23 cellular contexts compared by ENCODE assay signal in the genomic region with DNA sequence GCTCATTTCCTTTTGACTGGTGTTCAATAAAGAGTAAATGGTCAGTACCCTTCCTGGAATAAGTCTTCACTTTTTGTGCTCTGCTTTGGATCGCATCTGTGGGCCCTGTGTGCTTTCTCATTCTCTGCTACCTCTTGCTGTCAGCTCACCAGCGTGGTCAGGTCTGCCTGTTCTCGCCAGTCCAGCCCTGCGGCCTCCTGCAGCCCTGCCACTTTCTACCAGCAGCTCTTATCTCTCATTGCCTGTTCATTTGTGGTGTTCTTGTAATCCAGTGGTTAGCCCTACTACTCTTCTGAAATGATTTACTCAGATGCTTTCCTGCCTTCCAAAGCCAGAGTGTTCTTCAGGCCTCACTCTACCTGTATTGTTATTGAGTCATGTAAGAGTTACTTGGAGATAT.
"Had no signal": no experiment of that assay in that cellular context is flagged by ENCODE, and none has a peak within 500 bp of the region (broad histone marks: within the 10 kb centered on the region; RNA-seq: fewer than 3 reads in every experiment).

No MANE protein-coding gene starts in this region.

- H3K9me3 ChIP-seq: esophagus squamous epithelium, gastroesophageal sphincter, mucosa of descending colon, psoas muscle, right lobe of liver, spleen, stomach, thoracic aorta, transverse colon had no signal

- H3K4me3 Mint-ChIP-seq: dendritic cell treated with granulocyte-macrophage colony-stimulating factor and Interleukin-4, amounts not matched to agents 40 ng/mL and 50 ng/mL, for 4 days; effector memory CD8-positive, alpha-beta T cell; immature natural killer cell; nephron had no signal

- H3K4me1 ChIP-seq: gastroesophageal sphincter, psoas muscle, right lobe of liver, spleen, transverse colon had no signal

- H3K4me1 Mint-ChIP-seq: nephron had no signal

- H3K27me3 ChIP-seq: esophagus squamous epithelium, gastroesophageal sphincter, right lobe of liver, spleen, stomach, transverse colon had no signal

- H3K27me3 Mint-ChIP-seq: effector memory CD8-positive, alpha-beta T cell had no signal

- H3K4me3 ChIP-seq: esophagus squamous epithelium, gastroesophageal sphincter, mucosa of descending colon, psoas muscle, right lobe of liver, spleen, stomach, thoracic aorta, transverse colon had no signal

- H3K36me3 ChIP-seq: esophagus squamous epithelium, gastroesophageal sphincter, right lobe of liver, spleen, stomach, thoracic aorta, transverse colon had no signal

- ATAC-seq: effector memory CD8-positive, alpha-beta T cell; gastroesophageal sphincter; left colon; mucosa of descending colon; right lobe of liver had no signal

- H3K27ac Mint-ChIP-seq: dendritic cell treated with granulocyte-macrophage colony-stimulating factor and Interleukin-4, amounts not matched to agents 40 ng/mL and 50 ng/mL, for 4 days; effector memory CD8-positive, alpha-beta T cell; nephron had no signal

- H3K27ac ChIP-seq: esophagus squamous epithelium, gastroesophageal sphincter, psoas muscle, right lobe of liver, spleen, stomach, thoracic aorta, transverse colon had no signal

- DNase-seq: effector memory CD8-positive, alpha-beta T cell; esophagus squamous epithelium; foreskin fibroblast; glutamatergic neuron; immature natural killer cell; kidney; left colon; mucosa of descending colon; psoas muscle; retina; right lobe of liver; spleen; stimulated activated CD4-positive, alpha-beta T cell treated with anti-CD3 and anti-CD28 coated beads, Interleukin-15, amount 100 ng/mL, for 24 hours; stimulated activated CD4-positive, alpha-beta T cell treated with anti-CD3 and anti-CD28 coated beads, Interleukin-1b, Interleukin-23, amount 100 ng/mL, for 48 hours; stimulated activated CD4-positive, alpha-beta T cell treated with anti-CD3 and anti-CD28 coated beads, Interleukin-4, amount 100 ng/mL, for 4 hours; stimulated activated naive CD4-positive, alpha-beta T cell; stomach; substantia nigra; transverse colon had no signal

- H3K9me3 Mint-ChIP-seq: dendritic cell treated with granulocyte-macrophage colony-stimulating factor and Interleukin-4, amounts not matched to agents 40 ng/mL and 50 ng/mL, for 4 days; effector memory CD8-positive, alpha-beta T cell; immature natural killer cell; nephron had no signal
